24 cellular contexts compared by ENCODE assay signal in the genomic region with DNA sequence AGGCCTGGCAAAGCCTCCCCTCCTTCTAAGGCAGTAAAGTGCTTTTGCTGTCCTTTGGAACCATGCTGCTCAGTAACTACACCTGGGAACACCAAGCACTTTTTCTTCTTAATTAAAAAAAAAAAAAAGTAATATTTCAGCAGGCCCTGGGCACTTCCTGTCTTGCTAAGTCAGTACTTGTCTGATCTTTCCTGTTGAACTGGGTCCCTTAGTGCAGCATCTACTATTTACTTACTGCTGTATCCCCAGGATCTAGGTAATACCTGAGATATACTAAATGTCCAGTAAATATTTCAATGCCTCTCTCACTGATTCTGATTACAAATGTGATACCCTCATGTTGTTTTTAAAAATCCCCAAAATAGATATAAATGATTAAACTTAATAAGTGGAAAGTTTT.
A peak's percentile ranks its signal among the peaks of the same experiment; 100 is the strongest.
DNase-seq lines count a peak whose midpoint lies in the region.
"Had no signal": no experiment of that assay in that cellular context is flagged by ENCODE, and none has a peak within 500 bp of the region (broad histone marks: within the 10 kb centered on the region; RNA-seq: fewer than 3 reads in every experiment).

No MANE protein-coding gene starts in this region.

- H3K9ac ChIP-seq in mucosa of stomach (ENCODE audit: low read length): peak overlapping the region; percentile 17

- no peaks in the 10 kb centered on the region for H3K27me3 ChIP-seq in esophagus (ENCODE audit: control insufficient read depth in 1 of 2, insufficient read depth in 2 of 2, low read length in 2 of 2)
- no peaks in the 10 kb centered on the region for H3K27me3 ChIP-seq in mucosa of stomach (ENCODE audit: control insufficient read depth, insufficient read depth, low read length)

- H3K4me3 ChIP-seq in esophagus (ENCODE audit: low read depth in 1 of 2, low read length in 2 of 2) (no peak overlapping the region), mucosa of stomach (ENCODE audit: low read length) (no peak overlapping the region)
- H3K4me3 ChIP-seq: PC-9 had no signal

- H3K4me1 ChIP-seq in esophagus (ENCODE audit: control insufficient read depth in 2 of 2, insufficient read depth in 2 of 2, low read length in 1 of 2) (peaks cover 6 to 13% of the 10 kb centered on the region in 2 donors), mucosa of stomach (ENCODE audit: control insufficient read depth, insufficient read depth, low read length) (peaks cover 58% of the 10 kb centered on the region)

- H3K36me3 ChIP-seq in esophagus (ENCODE audit: control insufficient read depth in 2 of 2, insufficient read depth in 2 of 2, low read length in 1 of 2): no peaks in the 10 kb centered on the region
- H3K36me3 ChIP-seq in mucosa of stomach (ENCODE audit: control insufficient read depth, insufficient read depth, low read length): no peaks in the 10 kb centered on the region

- H3K27ac ChIP-seq in esophagus (ENCODE audit: low read depth in 2 of 2, low read length in 1 of 2): peak overlapping the region; percentile 51 to 83
- H3K27ac ChIP-seq: PC-9 had no signal

- H3K9me3 ChIP-seq in esophagus (ENCODE audit: control insufficient read depth in 2 of 2, insufficient read depth in 1 of 2, low read depth in 1 of 2, low read length in 1 of 2) (no peaks in the 10 kb centered on the region), mucosa of stomach (ENCODE audit: control insufficient read depth, low read length) (no peaks in the 10 kb centered on the region)

- DNase-seq in NCI-H146 (lab: John Stamatoyannopoulos, UW): peak; percentile 19
- no peak for DNase-seq in NCI-H146 treated with DMSO at 0.1 percent for 48 hours (lab: John Stamatoyannopoulos, UW; ENCODE audit: unreplicated experiment)
- no peak for DNase-seq in activated effector memory CD4-positive, alpha-beta T cell treated with Interleukin-2 at 50 U/mL for 16 hours
- DNase-seq in NCI-H1092 (lab: John Stamatoyannopoulos, UW): no peak
- no peak for DNase-seq in NCI-H187 (lab: John Stamatoyannopoulos, UW)
- no peak for DNase-seq in activated CD4-positive, alpha-beta T cell treated with anti-CD3 and anti-CD28 coated beads, Interleukin-2, amount 50 U/mL, for 1 hour
- DNase-seq: 8988T; activated CD4-positive, alpha-beta memory T cell treated with anti-CD3 and anti-CD28 coated beads, Interleukin-2, amount 10 ng/mL, durations not matched to agents 7 days and 5 days; activated CD8-positive, alpha-beta memory T cell treated with anti-CD3 and anti-CD28 coated beads, Interleukin-2, amount 50 U/mL, for 4 hours; activated naive CD4-positive, alpha-beta T cell treated with Interleukin-2 at 50 U/mL for 16 hours; Calu3; DMS79 treated with DMSO at 0.1 percent for 48 hours; GF-D8; mesendoderm; NCI-H1048; NCI-H2081; NCI-H2227 treated with DMSO at 0.1 percent for 48 hours; NCI-H526; NK-92 treated with Interleukin-12 subunit alpha and Interleukin-12 subunit beta, amount 100 ng/mL, for 24 hours; PC-9; Right ventricle myocardium superior; substantia nigra had no signal
